In the genomic region with DNA sequence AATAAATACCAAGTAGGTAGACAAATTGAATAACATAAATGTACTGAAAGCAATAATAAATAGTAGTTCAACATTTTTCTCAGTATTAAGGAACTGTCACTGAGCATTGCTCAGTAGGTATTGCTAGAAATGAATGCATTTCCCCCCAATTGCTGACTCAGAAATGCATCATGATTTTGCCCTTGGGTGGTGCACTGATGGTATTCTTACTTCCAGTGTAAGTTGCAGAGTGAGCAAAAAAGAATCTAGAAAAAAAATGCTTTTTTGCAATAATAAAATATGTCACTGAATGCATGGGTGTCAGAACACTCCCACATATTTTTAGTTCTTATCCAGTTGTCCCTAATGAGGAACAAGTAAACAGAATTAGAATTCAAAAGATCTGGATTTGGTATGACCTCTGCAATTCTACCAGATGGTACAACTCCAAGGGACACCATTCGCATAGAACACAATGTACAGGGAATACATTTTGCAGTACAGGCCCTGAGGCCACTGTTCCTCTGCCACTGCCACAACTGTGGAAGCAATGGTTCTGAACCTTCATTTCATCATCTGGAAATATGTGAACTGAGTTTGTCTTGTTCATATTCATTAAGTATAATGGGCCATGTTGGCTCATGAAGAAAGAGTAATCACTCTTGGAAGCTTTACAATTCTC, we compare ENCODE assay signal across 18 cellular contexts.
DNase-seq lines count a peak whose midpoint lies in the region; ATAC-seq, FAIRE-seq and TF ChIP-seq lines count a peak whose summit lies in the region.
"Had no signal": no experiment of that assay in that cellular context is flagged by ENCODE, and none has a peak within 500 bp of the region (broad histone marks: within the 10 kb centered on the region; RNA-seq: fewer than 3 reads in every experiment).

No MANE protein-coding gene starts in this region.

- H3K27ac ChIP-seq in HepG2 (ENCODE audit: extremely low read length, insufficient read depth, low read length) (no peak overlapping the region), esophagus muscularis mucosa (replicated peaks in 1 of 4) (no peak overlapping the region)
- H3K27ac ChIP-seq: colonic mucosa, right lobe of liver, tibial nerve had no signal

- H2AFZ ChIP-seq in HepG2 (ENCODE audit: low read length), result no peak overlapping the region

- WGBS in HepG2 (ENCODE audit: low lambda C conversion rate), result 50% methylated on average over 1 of the region's 1 CpG
- 84% methylated on average over 1 of the region's 1 CpG for WGBS in esophagus muscularis mucosa

- BruUV-seq in HepG2 (replicated peaks; lab: Mats Ljungman, UMichigan), result no TSS peak

- TF ChIP-seq RAD21 in HepG2 (CRISPR knock-in tag; IDR thresholded peaks at IDR 0.05), result no peak

- H3K36me3 ChIP-seq in HepG2 (replicated peaks in 1 of 2; ENCODE audit: control insufficient read depth in 1 of 2, insufficient read depth in 2 of 2, low read length in 2 of 2) (no peaks in the 10 kb centered on the region), esophagus muscularis mucosa (no peaks in the 10 kb centered on the region)
- H3K36me3 ChIP-seq: colonic mucosa, right lobe of liver, tibial nerve had no signal

- CTCF ChIA-PET in activated CD4-positive, alpha-beta memory T cell treated with anti-CD3 and anti-CD28 coated beads for 36 hours (lab: Charles Lee), result no interaction called here
- CTCF ChIA-PET in activated CD4-positive, alpha-beta memory T cell treated with anti-CD3 and anti-CD28 coated beads, Interleukin-2, amount 10 ng/mL, durations not matched to agents 7 days and 5 days (lab: Charles Lee), result no interaction called here
- CTCF ChIA-PET in HepG2 (lab: Yijun Ruan, JAX; ENCODE audit: low intra/inter-chr PET ratio, low total read pairs) (no interaction called here), HEK293T (lab: Yijun Ruan, JAX) (no interaction called here)

- no peak overlapping the region for H3K4me2 ChIP-seq in HepG2 (ENCODE audit: low read depth, low read length)

- H3K79me2 ChIP-seq in HepG2 (ENCODE audit: insufficient read depth, low read length), result no peaks in the 10 kb centered on the region

- TF ChIP-seq EP300 in HepG2 (IDR thresholded peaks at IDR 0.05; ENCODE audit: low read depth in 2 of 2, low read length in 2 of 2), result no peak
- no peak for TF ChIP-seq EP300 in HepG2 (CRISPR knock-in tag; IDR thresholded peaks at IDR 0.05; ENCODE audit: borderline replicate concordance)
- TF ChIP-seq EP300 in esophagus muscularis mucosa (IDR thresholded peaks at IDR 0.05), result no peak

- H3K27me3 ChIP-seq in HepG2 (ENCODE audit: control insufficient read depth in 1 of 2, insufficient read depth in 2 of 2, low read length in 2 of 2), result no peaks in the 10 kb centered on the region; a peak in 1 of 5 replicates
- H3K27me3 ChIP-seq in esophagus muscularis mucosa, result no peaks in the 10 kb centered on the region
- H3K27me3 ChIP-seq: colonic mucosa, right lobe of liver, tibial nerve had no signal

- intact Hi-C loops in activated CD4-positive, alpha-beta memory T cell treated with anti-CD3 and anti-CD28 coated beads for 36 hours (cut with micrococcal nuclease), result loop anchor here (5.0 kb wide), 1 partner anchor 545 kb away; a partner anchor contains a TSS
- intact Hi-C loops in HepG2 (cut with micrococcal nuclease; ENCODE audit: unreplicated experiment), result loop anchor here (10.0 kb wide), 4 partner anchors 222 to 1068 kb away; a partner anchor contains a TSS
- intact Hi-C loops in esophagus muscularis mucosa (cut with DNase I), result no loop called here

- H3K9me3 ChIP-seq in HepG2 (ENCODE audit: low read length) (no peaks in the 10 kb centered on the region), esophagus muscularis mucosa (no peaks in the 10 kb centered on the region)
- H3K9me3 ChIP-seq: colonic mucosa, right lobe of liver, tibial nerve had no signal

- H3K9ac ChIP-seq in HepG2 (ENCODE audit: insufficient read depth, low read depth, low read length), result no peak overlapping the region

- peak; percentile 31 for DNase-seq in activated CD4-positive, alpha-beta memory T cell treated with anti-CD3 and anti-CD28 coated beads for 36 hours
- no peak for DNase-seq in activated CD4-positive, alpha-beta memory T cell treated with anti-CD3 and anti-CD28 coated beads, Interleukin-2, amount 10 ng/mL, durations not matched to agents 7 days and 5 days
- peak; percentile 56 for DNase-seq in HT1080 (ENCODE audit: low read depth)
- DNase-seq in astrocyte of the hippocampus (ENCODE audit: low read depth, low spot score), result peak; percentile 31
- DNase-seq in HepG2 (ENCODE audit: low spot score), result no peak
- DNase-seq in DMS153 (lab: John Stamatoyannopoulos, UW), result no peak
- DNase-seq in HEK293T (ENCODE audit: extremely low spot score), result no peak
- no peak for DNase-seq in esophagus muscularis mucosa (ENCODE audit: extremely low spot score)
- DNase-seq: activated effector memory CD4-positive, alpha-beta T cell treated with anti-CD3 and anti-CD28 coated beads, Interleukin-2, amount 50 U/mL, for 16 hours; colonic mucosa; GOT3; naive B cell; NCI-H1417; NCI-H526; right lobe of liver had no signal

- H3K36me3 Mint-ChIP-seq in activated CD4-positive, alpha-beta memory T cell treated with anti-CD3 and anti-CD28 coated beads for 36 hours, result no peaks in the 10 kb centered on the region
- no peaks in the 10 kb centered on the region for H3K36me3 Mint-ChIP-seq in activated CD4-positive, alpha-beta memory T cell treated with anti-CD3 and anti-CD28 coated beads, Interleukin-2, amount 10 ng/mL, durations not matched to agents 7 days and 5 days (ENCODE audit: low read depth)
- H3K36me3 Mint-ChIP-seq: naive B cell, WTC11 had no signal

- no peaks in the 10 kb centered on the region for H3K27me3 Mint-ChIP-seq in activated CD4-positive, alpha-beta memory T cell treated with anti-CD3 and anti-CD28 coated beads for 36 hours
- no peaks in the 10 kb centered on the region for H3K27me3 Mint-ChIP-seq in activated CD4-positive, alpha-beta memory T cell treated with anti-CD3 and anti-CD28 coated beads, Interleukin-2, amount 10 ng/mL, durations not matched to agents 7 days and 5 days
- H3K27me3 Mint-ChIP-seq: naive B cell had no signal

- POLR2A ChIA-PET in activated CD4-positive, alpha-beta memory T cell treated with anti-CD3 and anti-CD28 coated beads for 36 hours (lab: Charles Lee), result no interaction called here
- POLR2A ChIA-PET in activated CD4-positive, alpha-beta memory T cell treated with anti-CD3 and anti-CD28 coated beads, Interleukin-2, amount 10 ng/mL, durations not matched to agents 7 days and 5 days (lab: Charles Lee), result no interaction called here
- POLR2A ChIA-PET in HepG2 (lab: Yijun Ruan, JAX), result no interaction called here
- POLR2A ChIA-PET in HEK293T (lab: Yijun Ruan, JAX), result no interaction called here

- H3K9me3 Mint-ChIP-seq in activated CD4-positive, alpha-beta memory T cell treated with anti-CD3 and anti-CD28 coated beads for 36 hours, result no peaks in the 10 kb centered on the region
- H3K9me3 Mint-ChIP-seq in activated CD4-positive, alpha-beta memory T cell treated with anti-CD3 and anti-CD28 coated beads, Interleukin-2, amount 10 ng/mL, durations not matched to agents 7 days and 5 days, result no peaks in the 10 kb centered on the region
- H3K9me3 Mint-ChIP-seq: naive B cell, WTC11 had no signal

- H3K27ac Mint-ChIP-seq in activated CD4-positive, alpha-beta memory T cell treated with anti-CD3 and anti-CD28 coated beads for 36 hours, result no peak overlapping the region
- H3K27ac Mint-ChIP-seq in activated CD4-positive, alpha-beta memory T cell treated with anti-CD3 and anti-CD28 coated beads, Interleukin-2, amount 10 ng/mL, durations not matched to agents 7 days and 5 days, result no peak overlapping the region
- H3K27ac Mint-ChIP-seq: naive B cell, WTC11 had no signal

- H3K4me1 Mint-ChIP-seq in activated CD4-positive, alpha-beta memory T cell treated with anti-CD3 and anti-CD28 coated beads for 36 hours (ENCODE audit: low read depth), result peaks cover 12% of the 10 kb centered on the region
- H3K4me1 Mint-ChIP-seq in activated CD4-positive, alpha-beta memory T cell treated with anti-CD3 and anti-CD28 coated beads, Interleukin-2, amount 10 ng/mL, durations not matched to agents 7 days and 5 days, result peaks cover 19% of the 10 kb centered on the region
- H3K4me1 Mint-ChIP-seq: naive B cell, WTC11 had no signal

- in situ Hi-C loops in HepG2 (cut with HindIII; ENCODE audit: extremely low pct_ligation_motif_present, low pct_unique_long_range_greater_than_20kb), result loop anchor here (25.0 kb wide), 2 partner anchors 375 to 950 kb away; no protein-coding TSS in a partner anchor

- no peak overlapping the region for H3K4me3 Mint-ChIP-seq in activated CD4-positive, alpha-beta memory T cell treated with anti-CD3 and anti-CD28 coated beads for 36 hours
- no peak overlapping the region for H3K4me3 Mint-ChIP-seq in activated CD4-positive, alpha-beta memory T cell treated with anti-CD3 and anti-CD28 coated beads, Interleukin-2, amount 10 ng/mL, durations not matched to agents 7 days and 5 days
- H3K4me3 Mint-ChIP-seq: naive B cell, WTC11 had no signal

- no peak for ATAC-seq in HepG2
- ATAC-seq: GM12878, WTC11 had no signal

- H3K4me3 ChIP-seq in HepG2 (replicated peaks in 1 of 3; ENCODE audit: insufficient read depth in 1 of 3, low read depth in 2 of 3, low read length in 3 of 3) (no peak overlapping the region), esophagus muscularis mucosa (no peak overlapping the region)
- H3K4me3 ChIP-seq: colonic mucosa, GM12878, right lobe of liver, tibial nerve had no signal

- H3K4me1 ChIP-seq in HepG2 (ENCODE audit: insufficient read depth, low read length), result no peaks in the 10 kb centered on the region
- H3K4me1 ChIP-seq in esophagus muscularis mucosa, result no peaks in the 10 kb centered on the region
- H3K4me1 ChIP-seq: colonic mucosa, right lobe of liver, tibial nerve had no signal

- TF ChIP-seq CTCF in HepG2 (CRISPR knock-in tag; IDR thresholded peaks at IDR 0.05) (no peak), esophagus muscularis mucosa (IDR thresholded peaks at IDR 0.05) (no peak)

- TF ChIP-seq POLR2A in HepG2 (IDR thresholded peaks at IDR 0.05; ENCODE audit: insufficient read depth in 1 of 2, low read depth in 2 of 2, low read length in 2 of 2) (no peak), esophagus muscularis mucosa (IDR thresholded peaks at IDR 0.05; ENCODE audit: low read depth) (no peak)

- no peak for FAIRE-seq in HepG2 (lab: Jason Lieb, UNC)
- FAIRE-seq: GM12878 had no signal

- no peaks in the 10 kb centered on the region for H4K20me1 ChIP-seq in HepG2 (ENCODE audit: insufficient read depth, low read length)

TF ChIP-seq in HepG2, 621 proteins besides CTCF, POLR2A, EP300 and RAD21 (continues in another document):
- TF ChIP-seq MAFF (IDR thresholded peaks at IDR 0.05; ENCODE audit: low read depth, low read length) (0 out of 2 replicates have a peak, but pooled peaks have one; percentile 16), MAFK (conservative IDR thresholded peaks at IDR 0.05 in 1 of 2, IDR thresholded peaks at IDR 0.05 in 1 of 2; ENCODE audit: low read length in 2 of 2) (0 out of 4 replicates have a peak, but pooled peaks of 1 of the 2 experiments have one; percentile 15)

TF ChIP-seq in HEK293T, 16 proteins besides CTCF, POLR2A, EP300 and RAD21:
- no peak for TF ChIP-seq BHLHE40 (IDR thresholded peaks at IDR 0.05; ENCODE audit: borderline replicate concordance)
- no peak for TF ChIP-seq HDGF (IDR thresholded peaks at IDR 0.05; ENCODE audit: borderline replicate concordance)
- no peak for TF ChIP-seq ARNT (IDR thresholded peaks at IDR 0.05)

Comparison
In these comparisons a context has a peak if more than half of its experiments do, and no peak if none do; other contexts are left out.
1. DNase-seq: peak in activated CD4-positive, alpha-beta memory T cell treated with anti-CD3 and anti-CD28 coated beads for 36 hours (single experiment), HT1080 (single experiment) and astrocyte of the hippocampus (single experiment); none in activated CD4-positive, alpha-beta memory T cell treated with anti-CD3 and anti-CD28 coated beads, Interleukin-2, amount 10 ng/mL, durations not matched to agents 7 days and 5 days (single experiment), HepG2 (single experiment), DMS153 (single experiment), HEK293T (single experiment) and esophagus muscularis mucosa (single experiment).